In genomic region chr15:99485992-99486370, GRCh38 we compare ENCODE assay signal across 9 cellular contexts.
A peak's percentile ranks its signal among the peaks of the same experiment; 100 is the strongest.
DNase-seq lines count a peak whose midpoint lies in the region; ATAC-seq and TF ChIP-seq lines count a peak whose summit lies in the region.
"Had no signal": no experiment of that assay in that cellular context is flagged by ENCODE, and none has a peak within 500 bp of the region (broad histone marks: within the 10 kb centered on the region; RNA-seq: fewer than 3 reads in every experiment).

No MANE protein-coding gene starts in this region.

- peak overlapping the region; percentile 43 for H3K4me3 Mint-ChIP-seq in activated T-cell treated with anti-CD3 and anti-CD28 coated beads, Interleukin-2, amount 50 U/mL, for 4 hours
- H3K4me3 Mint-ChIP-seq in MCF 10A (ENCODE audit: unreplicated experiment) (peak overlapping the region; percentile 38), type B pancreatic cell (peak overlapping the region; percentile 86)

- peak overlapping the region; percentile 77 for H3K27ac ChIP-seq in lower lobe of right lung

- no peak for DNase-seq in activated T-cell treated with anti-CD3 and anti-CD28 coated beads, Interleukin-2, amount 50 U/mL, for 4 hours
- DNase-seq in activated T-cell treated with anti-CD3 and anti-CD28 coated beads, Interleukin-2, amount 50 U/mL, for 48 hours: no peak
- DNase-seq in MCF 10A (ENCODE audit: unreplicated experiment) (peak; percentile 9), lower lobe of right lung (no peak), type B pancreatic cell (ENCODE audit: extremely low spot score, unreplicated experiment) (no peak), foreskin melanocyte (no peak), posterior vena cava (ENCODE audit: low spot score) (no peak)
- DNase-seq: stimulated activated CD4-positive, alpha-beta T cell treated with anti-CD3 and anti-CD28 coated beads, Interleukin-2, amount 100 ng/mL, for 24 hours had no signal

- no peak for TF ChIP-seq CTCF in MCF 10A (IDR thresholded peaks at IDR 0.05; ENCODE audit: unreplicated experiment)
- TF ChIP-seq CTCF in lower lobe of right lung (IDR thresholded peaks at IDR 0.05): no peak
- TF ChIP-seq CTCF in type B pancreatic cell (conservative IDR thresholded peaks at IDR 0.05): no peak

- intact Hi-C loops in MCF 10A (cut with micrococcal nuclease) (no loop called here), lower lobe of right lung (cut with DNase I) (no loop called here), posterior vena cava (cut with DNase I) (no loop called here)

- no peaks in the 10 kb centered on the region for H3K9me3 Mint-ChIP-seq in activated T-cell treated with anti-CD3 and anti-CD28 coated beads, Interleukin-2, amount 50 U/mL, for 4 hours
- no peaks in the 10 kb centered on the region for H3K9me3 Mint-ChIP-seq in MCF 10A (ENCODE audit: unreplicated experiment)
- peaks cover 8% of the 10 kb centered on the region for H3K9me3 Mint-ChIP-seq in type B pancreatic cell

- POLR2A ChIA-PET in MCF 10A (lab: Yijun Ruan, JAX): interaction anchor here (0.7 to 2.1 kb wide), 4 partner anchors 9 to 222 kb away, joined by 3 to 15 read pairs (median 4); partner anchors contain the start of gene MEF2A

- no peaks in the 10 kb centered on the region for H3K9me3 ChIP-seq in lower lobe of right lung

- peak overlapping the region; percentile 65 for H3K27ac Mint-ChIP-seq in MCF 10A (ENCODE audit: low read depth, unreplicated experiment)
- peak overlapping the region; percentile 44 for H3K27ac Mint-ChIP-seq in type B pancreatic cell

- CTCF ChIA-PET in MCF 10A (lab: Yijun Ruan, JAX): no interaction called here

- peaks cover 4% of the 10 kb centered on the region for H3K27me3 Mint-ChIP-seq in activated T-cell treated with anti-CD3 and anti-CD28 coated beads, Interleukin-2, amount 50 U/mL, for 4 hours (ENCODE audit: low read depth)
- H3K27me3 Mint-ChIP-seq in MCF 10A (ENCODE audit: insufficient read depth, unreplicated experiment) (no peaks in the 10 kb centered on the region), type B pancreatic cell (peaks cover 20% of the 10 kb centered on the region)

- H3K36me3 Mint-ChIP-seq in activated T-cell treated with anti-CD3 and anti-CD28 coated beads, Interleukin-2, amount 50 U/mL, for 4 hours (ENCODE audit: insufficient read depth): no peaks in the 10 kb centered on the region
- H3K36me3 Mint-ChIP-seq in MCF 10A (ENCODE audit: insufficient read depth, unreplicated experiment) (no peaks in the 10 kb centered on the region), type B pancreatic cell (no peaks in the 10 kb centered on the region)

- H3K36me3 ChIP-seq in lower lobe of right lung: no peaks in the 10 kb centered on the region

- peaks cover 18% of the 10 kb centered on the region for H3K4me1 Mint-ChIP-seq in activated T-cell treated with anti-CD3 and anti-CD28 coated beads, Interleukin-2, amount 50 U/mL, for 4 hours (ENCODE audit: low read depth)
- H3K4me1 Mint-ChIP-seq in MCF 10A (ENCODE audit: insufficient read depth, unreplicated experiment): peaks cover 17% of the 10 kb centered on the region
- H3K4me1 Mint-ChIP-seq in type B pancreatic cell (ENCODE audit: unreplicated experiment): peaks cover 20% of the 10 kb centered on the region

- no peaks in the 10 kb centered on the region for H3K27me3 ChIP-seq in lower lobe of right lung (ENCODE audit: low read depth)

- peak overlapping the region; percentile 45 for H3K4me3 ChIP-seq in lower lobe of right lung

- peak; percentile 12 to 13 for ATAC-seq in activated T-cell treated with anti-CD3 and anti-CD28 coated beads, Interleukin-2, amount 50 U/mL, for 4 hours
- ATAC-seq in lower lobe of right lung (peak; percentile 22 to 24), GM21447 (IDR thresholded peaks at IDR 0.05; ENCODE audit: unreplicated experiment) (no peak)

- BruUV-seq in MCF 10A (replicated peaks; lab: Mats Ljungman, UMichigan): no TSS peak

- H3K4me1 ChIP-seq in lower lobe of right lung: peaks cover 33% of the 10 kb centered on the region
